Comparison of ENCODE assay signal across 22 cellular contexts in the genomic region with DNA sequence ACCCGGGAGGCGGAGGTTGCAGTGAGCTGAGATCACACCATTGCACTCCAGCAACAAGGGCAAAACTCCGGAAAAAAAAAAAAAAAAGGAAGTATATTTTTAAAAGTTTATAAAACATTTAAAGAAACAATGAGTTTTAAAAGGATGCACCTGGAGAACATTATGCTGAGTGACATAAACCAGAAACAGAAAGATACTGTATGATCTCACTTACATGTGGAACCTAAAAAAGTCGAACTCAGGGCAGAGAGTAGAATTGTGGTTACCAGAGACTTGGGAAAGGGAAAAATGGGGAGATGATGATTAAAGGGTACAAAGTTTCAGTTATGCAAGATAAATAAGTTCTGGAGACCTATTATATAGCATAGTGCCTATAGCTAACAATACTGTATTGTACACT. TPM values are rescaled to one million over a fixed set of nuclear protein-coding genes. Genes with fewer than 3 reads are reported as not detected.
DNase-seq lines count a peak whose midpoint lies in the region; ATAC-seq and TF ChIP-seq lines count a peak whose summit lies in the region.
"Had no signal": no experiment of that assay in that cellular context is flagged by ENCODE, and none has a peak within 500 bp of the region (broad histone marks: within the 10 kb centered on the region; RNA-seq: fewer than 3 reads in every experiment).

No MANE protein-coding gene starts in this region.

- H3K36me3 ChIP-seq in ACC112 (ENCODE audit: insufficient read depth, low read length) (no peaks in the 10 kb centered on the region), ascending aorta (no peaks in the 10 kb centered on the region)
- H3K36me3 ChIP-seq: colonic mucosa, SJSA1 had no signal

- intact Hi-C loops in ascending aorta (cut with DNase I) = loop anchor here (2.0 to 5.0 kb wide), 2 partner anchors 54 to 514 kb away; a partner anchor contains a TSS

- H3K9me3 ChIP-seq in ascending aorta = no peaks in the 10 kb centered on the region
- H3K9me3 ChIP-seq: body of pancreas, colonic mucosa, SJSA1 had no signal

- H3K27me3 ChIP-seq in ACC112 (ENCODE audit: insufficient read depth, low read length) (no peaks in the 10 kb centered on the region), ascending aorta (no peaks in the 10 kb centered on the region)
- H3K27me3 ChIP-seq: body of pancreas, colonic mucosa, SJSA1 had no signal

- H3K4me3 ChIP-seq in ACC112 (ENCODE audit: low read depth, low read length) (no peak overlapping the region), ascending aorta (no peak overlapping the region)
- no peak overlapping the region for H3K4me3 ChIP-seq in Jurkat, Clone E6-1 (ENCODE audit: low read length)
- H3K4me3 ChIP-seq: body of pancreas, colonic mucosa, SJSA1, smooth muscle cell had no signal

- peak; percentile 71 for DNase-seq in Jurkat, Clone E6-1 (ENCODE audit: low read depth, low spot score)
- no peak for DNase-seq in ascending aorta (ENCODE audit: low spot score in 2 of 2)
- DNase-seq in iris pigment epithelial cell (ENCODE audit: low read depth) = peak; percentile 52
- DNase-seq in omental fat pad (ENCODE audit: low spot score) = no peak
- no peak for DNase-seq in central memory CD4-positive, alpha-beta T cell
- DNase-seq: activated CD4-positive, CD25-positive, alpha-beta regulatory T cell; activated CD8-positive, alpha-beta T cell treated with anti-CD3 and anti-CD28 coated beads, Interleukin-2, amount 10 ng/mL, durations not matched to agents 7 days and 5 days; activated naive CD4-positive, alpha-beta T cell treated with anti-CD3 and anti-CD28 coated beads, Interleukin-2, amount 10 ng/mL, durations not matched to agents 7 days and 5 days; activated T-cell treated with anti-CD3 and anti-CD28 coated beads, Interleukin-2, amount 50 U/mL, for 4 hours; body of pancreas; CD4-positive, alpha-beta memory T cell; colonic mucosa; hypothalamus; NCI-H1417 treated with DMSO at 0.1 percent for 48 hours; NCI-H526 treated with DMSO at 0.1 percent for 48 hours; nephron progenitor cell; stimulated activated CD4-positive, alpha-beta T cell treated with anti-CD3 and anti-CD28 coated beads, Interleukin-4, amount 100 ng/mL, for 24 hours had no signal

- no peak overlapping the region for H2AFZ ChIP-seq in ACC112 (ENCODE audit: low read length, unreplicated experiment)

- no peak for TF ChIP-seq CTCF in ascending aorta (IDR thresholded peaks at IDR 0.05)
- TF ChIP-seq CTCF in omental fat pad (IDR thresholded peaks at IDR 0.05) = no peak

- no peaks in the 10 kb centered on the region for H3K79me2 ChIP-seq in ACC112 (ENCODE audit: control insufficient read depth, insufficient read depth, low read length, unreplicated experiment)

- peaks cover 67% of the 10 kb centered on the region for H3K4me1 ChIP-seq in ACC112 (ENCODE audit: control insufficient read depth, insufficient read depth, low read length, unreplicated experiment)
- H3K4me1 ChIP-seq in ascending aorta = peaks cover 8 to 36% of the 10 kb centered on the region in 2 donors

- ATAC-seq in HG03039 (IDR thresholded peaks at IDR 0.05; ENCODE audit: unreplicated experiment) (no peak), omental fat pad (ENCODE audit: low FRiP score) (no peak), HG02571 (IDR thresholded peaks at IDR 0.05; ENCODE audit: unreplicated experiment) (no peak)
- ATAC-seq: activated CD8-positive, alpha-beta T cell treated with anti-CD3 and anti-CD28 coated beads, Interleukin-2, amount 10 ng/mL, durations not matched to agents 7 days and 5 days; activated T-cell treated with anti-CD3 and anti-CD28 coated beads, Interleukin-2, amount 50 U/mL, for 4 hours; body of pancreas had no signal

- peak overlapping the region; percentile 93; the same call in 1 of the 2 replicates for H3K27ac ChIP-seq in ACC112 (ENCODE audit: low read depth, low read length)
- peak overlapping the region; percentile 92 for H3K27ac ChIP-seq in ascending aorta
- H3K27ac ChIP-seq: colonic mucosa, SJSA1 had no signal

RNA-seq across cellular contexts. Expression of a gene that starts 52.8 kb away (rescaled TPM):
- polyA plus RNA-seq in Jurkat, Clone E6-1 (2012; ENCODE audit: insufficient read depth, insufficient read length) = 149 TPM
- total RNA-seq in ascending aorta (296 TPM), omental fat pad (100 to 1,000 TPM; 308 to 566 (median 400) TPM)

Comparison
In these comparisons a context has a peak if more than half of its experiments do, and no peak if none do; other contexts are left out.
1. DNase-seq: peak in Jurkat, Clone E6-1 (single experiment) and iris pigment epithelial cell (single experiment); none in ascending aorta (0 of 2), omental fat pad (single experiment) and central memory CD4-positive, alpha-beta T cell (single experiment).